Comparison of ENCODE assay signal across 8 cellular contexts in the genomic region with DNA sequence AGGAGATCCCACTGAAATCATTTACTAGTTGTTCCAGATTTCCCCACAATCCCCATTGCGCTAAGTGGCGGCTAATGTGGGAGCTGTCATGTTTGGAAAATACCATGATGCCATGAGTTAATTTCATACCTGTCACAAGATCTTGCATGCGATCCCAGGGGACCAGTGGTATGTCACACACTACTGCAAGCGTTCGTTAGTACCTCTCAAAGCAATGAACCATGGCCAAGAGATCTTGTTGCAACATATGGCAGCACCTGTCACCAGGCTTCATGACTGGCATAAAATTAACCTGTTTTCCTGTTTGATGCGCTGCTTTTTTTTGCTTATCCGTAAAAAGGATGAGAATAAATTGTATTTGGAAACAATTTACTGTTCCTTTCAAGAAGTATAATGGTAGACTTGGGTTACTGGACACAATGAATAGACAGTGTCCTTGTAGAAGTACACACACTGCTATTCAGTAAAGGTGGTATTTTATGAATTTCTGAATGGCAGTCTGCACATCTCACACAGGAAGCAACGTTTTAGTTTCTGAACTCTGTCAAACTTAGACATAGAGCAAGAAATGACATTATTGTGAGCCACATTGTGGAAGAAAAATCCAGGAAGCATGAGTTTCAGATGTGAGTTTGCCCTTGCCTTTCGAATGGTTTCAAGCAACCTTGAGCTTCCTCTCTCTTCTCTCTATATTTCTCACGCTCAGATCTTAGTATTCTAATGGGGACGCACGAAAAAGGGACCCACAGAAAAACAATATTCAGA.
DNase-seq lines count a peak whose midpoint lies in the region; ATAC-seq and TF ChIP-seq lines count a peak whose summit lies in the region.

No MANE protein-coding gene starts in this region.

- H3K27ac Mint-ChIP-seq in CD4-positive, alpha-beta memory T cell: no peak overlapping the region

- H3K4me3 ChIP-seq in GM06990 (replicated peaks; ENCODE audit: low read depth, low read length): peak overlapping the region; percentile 13
- no peak overlapping the region for H3K4me3 ChIP-seq in Peyer's patch
- no peak overlapping the region for H3K4me3 ChIP-seq in heart left ventricle
- H3K4me3 ChIP-seq in CD4-positive, alpha-beta memory T cell (ENCODE audit: low read length in 2 of 2): no peak overlapping the region

- intact Hi-C loops in heart left ventricle (cut with DNase I): no loop called here
- intact Hi-C loops in CD4-positive, alpha-beta memory T cell (cut with micrococcal nuclease): no loop called here

- peaks cover 0 to 2% of the 10 kb centered on the region in 2 donors for H3K27me3 Mint-ChIP-seq in CD4-positive, alpha-beta memory T cell

- H3K36me3 Mint-ChIP-seq in CD4-positive, alpha-beta memory T cell: no peaks in the 10 kb centered on the region

- 73 to 77% (median 75%) methylated on average over 12 of the region's 12 CpGs for WGBS in heart left ventricle, 4 donors

- H3K27me3 ChIP-seq in GM06990 (replicated peaks; ENCODE audit: control insufficient read depth, insufficient read depth, low read length): no peaks in the 10 kb centered on the region
- H3K27me3 ChIP-seq in Peyer's patch: no peaks in the 10 kb centered on the region
- no peaks in the 10 kb centered on the region for H3K27me3 ChIP-seq in heart left ventricle
- no peaks in the 10 kb centered on the region for H3K27me3 ChIP-seq in CD4-positive, alpha-beta memory T cell (ENCODE audit: insufficient read depth, low read length)

- CTCF ChIA-PET in CD4-positive, alpha-beta memory T cell (lab: Charles Lee; ENCODE audit: partially characterized antibody): no interaction called here

- H3K4me3 Mint-ChIP-seq in CD4-positive, alpha-beta memory T cell: no peak overlapping the region

- no peaks in the 10 kb centered on the region for H3K9me3 ChIP-seq in Peyer's patch
- H3K9me3 ChIP-seq in heart left ventricle: peaks cover 0 to 9% (median 0%) of the 10 kb centered on the region in 12 donors
- H3K9me3 ChIP-seq in CD4-positive, alpha-beta memory T cell (ENCODE audit: control insufficient read depth in 1 of 2, low read length in 2 of 2): no peaks in the 10 kb centered on the region

- peak overlapping the region in 2 of 4 donors; percentile 27 to 70 for H3K27ac ChIP-seq in Peyer's patch
- no peak overlapping the region for H3K27ac ChIP-seq in heart left ventricle
- H3K27ac ChIP-seq in CD4-positive, alpha-beta memory T cell (ENCODE audit: low read depth, low read length): no peak overlapping the region

- TF ChIP-seq CTCF in GM06990 (IDR thresholded peaks at IDR 0.05; ENCODE audit: insufficient read depth, low read length, poor library complexity, severe bottlenecking) (no peak), Peyer's patch (IDR thresholded peaks at IDR 0.05) (no peak), heart left ventricle (IDR thresholded peaks at IDR 0.05) (no peak)

- peak; percentile 53 for DNase-seq in GM06990 (ENCODE audit: extremely low read depth, insufficient read length)
- DNase-seq in Peyer's patch: peak in 2 of 3 donors; percentile 76 to 82
- DNase-seq in heart left ventricle: no peak
- DNase-seq in Kasumi-1 (lab: John Stamatoyannopoulos, UW): no peak
- no peak for DNase-seq in CD4-positive, alpha-beta memory T cell
- DNase-seq in activated CD8-positive, alpha-beta memory T cell treated with anti-CD3 and anti-CD28 coated beads for 24 hours: no peak

- no peaks in the 10 kb centered on the region for H3K4me1 Mint-ChIP-seq in CD4-positive, alpha-beta memory T cell

- H3K4me1 ChIP-seq in Peyer's patch (peaks cover 0 to 4% (median 0%) of the 10 kb centered on the region in 4 donors), heart left ventricle (no peaks in the 10 kb centered on the region)
- H3K4me1 ChIP-seq in CD4-positive, alpha-beta memory T cell (ENCODE audit: insufficient read depth, low read length): no peaks in the 10 kb centered on the region

- TF ChIP-seq POLR2A in Peyer's patch (IDR thresholded peaks at IDR 0.05) (no peak), heart left ventricle (IDR thresholded peaks at IDR 0.05) (no peak)

- POLR2A ChIA-PET in CD4-positive, alpha-beta memory T cell (lab: Charles Lee; ENCODE audit: partially characterized antibody): no interaction called here

- no peaks in the 10 kb centered on the region for H3K36me3 ChIP-seq in GM06990 (ENCODE audit: control insufficient read depth, insufficient read depth, low read length)
- no peaks in the 10 kb centered on the region for H3K36me3 ChIP-seq in Peyer's patch
- H3K36me3 ChIP-seq in heart left ventricle: no peaks in the 10 kb centered on the region
- H3K36me3 ChIP-seq in CD4-positive, alpha-beta memory T cell (ENCODE audit: insufficient read depth, low read length): no peaks in the 10 kb centered on the region

- ATAC-seq in GM19467 (IDR thresholded peaks at IDR 0.05; ENCODE audit: unreplicated experiment): peak; percentile 83
- peak; percentile 88 for ATAC-seq in HG03196 (IDR thresholded peaks at IDR 0.05; ENCODE audit: unreplicated experiment)
- ATAC-seq in heart left ventricle: no peak

- H3K9me3 Mint-ChIP-seq in CD4-positive, alpha-beta memory T cell: peaks cover 0 to 6% (median 3%) of the 10 kb centered on the region in 8 donors

Comparison
In these comparisons a context has a peak if more than half of its experiments do, and no peak if none do; other contexts are left out.
1. DNase-seq: peak in GM06990 (single experiment) and Peyer's patch (2 of 3); none in heart left ventricle (0 of 5), Kasumi-1 (0 of 2), CD4-positive, alpha-beta memory T cell (0 of 5) and activated CD8-positive, alpha-beta memory T cell treated with anti-CD3 and anti-CD28 coated beads for 24 hours (single experiment).
2. ATAC-seq: peak in GM19467 (single experiment) and HG03196 (single experiment); none in heart left ventricle (0 of 4).